Comparison of ENCODE assay signal across 19 cellular contexts in genomic region chr20:35359335-35359997, GRCh38. TPM values are rescaled to one million over a fixed set of nuclear protein-coding genes. Genes with fewer than 3 reads are reported as not detected.
DNase-seq lines count a peak whose midpoint lies in the region; ATAC-seq, FAIRE-seq and TF ChIP-seq lines count a peak whose summit lies in the region.
"Had no signal": no experiment of that assay in that cellular context is flagged by ENCODE, and none has a peak within 500 bp of the region (broad histone marks: within the 10 kb centered on the region; RNA-seq: fewer than 3 reads in every experiment).

No MANE protein-coding gene starts in this region.

- H3K36me3 ChIP-seq in astrocyte (ENCODE audit: insufficient read depth, low read length) (peaks cover 12% of the 10 kb centered on the region), mucosa of descending colon (ENCODE audit: low read depth) (no peaks in the 10 kb centered on the region), suprapubic skin (peaks cover 30% of the 10 kb centered on the region)

- no peak overlapping the region for H3K4me2 ChIP-seq in astrocyte (ENCODE audit: low read length)

- H3K9me3 Mint-ChIP-seq in astrocyte (ENCODE audit: unreplicated experiment) (no peaks in the 10 kb centered on the region), osteocyte (ENCODE audit: unreplicated experiment) (no peaks in the 10 kb centered on the region)
- H3K9me3 Mint-ChIP-seq: CD4-positive, alpha-beta T cell; HFFc6; memory B cell; neural crest cell; stimulated activated naive B cell treated with anti-CD40 and anti-IgM and Interleukin-4, amounts not matched to agents 10 μg/mL and 1 μg/mL and 100 μg/mL, for 72 hours; T-helper 2 cell treated with Interferon-gamma antibody and Interleukin-4, amounts not matched to agents 5 μg/mL and 100 μg/mL, for 36 hours had no signal

- no peak overlapping the region for H3K4me3 Mint-ChIP-seq in astrocyte (ENCODE audit: unreplicated experiment)
- no peak overlapping the region for H3K4me3 Mint-ChIP-seq in osteocyte (ENCODE audit: unreplicated experiment)
- H3K4me3 Mint-ChIP-seq: CD4-positive, alpha-beta T cell; HFFc6; memory B cell; neural crest cell; stimulated activated naive B cell treated with anti-CD40 and anti-IgM and Interleukin-4, amounts not matched to agents 10 μg/mL and 1 μg/mL and 100 μg/mL, for 72 hours; T-helper 2 cell treated with Interferon-gamma antibody and Interleukin-4, amounts not matched to agents 5 μg/mL and 100 μg/mL, for 36 hours had no signal

- peaks cover 15% of the 10 kb centered on the region for H3K79me2 ChIP-seq in astrocyte (ENCODE audit: insufficient read depth, low read length)

- intact Hi-C loops in mucosa of descending colon (cut with DNase I, micrococcal nuclease): no loop called here

- H3K27me3 Mint-ChIP-seq in astrocyte (ENCODE audit: low read depth, unreplicated experiment): no peaks in the 10 kb centered on the region
- H3K27me3 Mint-ChIP-seq in osteocyte (ENCODE audit: unreplicated experiment): no peaks in the 10 kb centered on the region
- H3K27me3 Mint-ChIP-seq: CD4-positive, alpha-beta T cell; memory B cell; stimulated activated naive B cell treated with anti-CD40 and anti-IgM and Interleukin-4, amounts not matched to agents 10 μg/mL and 1 μg/mL and 100 μg/mL, for 72 hours had no signal

- H3K27ac Mint-ChIP-seq in astrocyte (ENCODE audit: unreplicated experiment) (peak overlapping the region; percentile 63), osteocyte (ENCODE audit: unreplicated experiment) (no peak overlapping the region)
- H3K27ac Mint-ChIP-seq: CD4-positive, alpha-beta T cell; HFFc6; memory B cell; T-helper 2 cell treated with Interferon-gamma antibody and Interleukin-4, amounts not matched to agents 5 μg/mL and 100 μg/mL, for 36 hours had no signal

- no peak for TF ChIP-seq EP300 in suprapubic skin (IDR thresholded peaks at IDR 0.05)

- FAIRE-seq in astrocyte (lab: Jason Lieb, UNC): no peak
- FAIRE-seq: endothelial cell of umbilical vein, urothelium cell line had no signal

- H3K4me3 ChIP-seq in astrocyte (ENCODE audit: insufficient read depth, low read depth, low read length) (no peak overlapping the region), mucosa of descending colon (no peak overlapping the region), suprapubic skin (no peak overlapping the region)
- H3K4me3 ChIP-seq: SJSA1 had no signal

- H3K36me3 Mint-ChIP-seq in astrocyte (ENCODE audit: low read depth, unreplicated experiment) (peaks cover 7% of the 10 kb centered on the region), osteocyte (ENCODE audit: unreplicated experiment) (peaks cover 28% of the 10 kb centered on the region)

- H2AFZ ChIP-seq in astrocyte (ENCODE audit: low read depth, low read length): no peak overlapping the region

- H3K9ac ChIP-seq in astrocyte (ENCODE audit: low read length): no peak overlapping the region

- H3K9me3 ChIP-seq in astrocyte (ENCODE audit: insufficient read depth, low read depth, low read length): no peaks in the 10 kb centered on the region
- no peaks in the 10 kb centered on the region for H3K9me3 ChIP-seq in mucosa of descending colon
- no peaks in the 10 kb centered on the region for H3K9me3 ChIP-seq in suprapubic skin
- H3K9me3 ChIP-seq: SJSA1 had no signal

- 49% methylated on average over 3 of the region's 3 CpGs for WGBS in suprapubic skin

- TF ChIP-seq CTCF in astrocyte (IDR thresholded peaks at IDR 0.05; ENCODE audit: insufficient read depth, low read depth, low read length) (no peak), mucosa of descending colon (IDR thresholded peaks at IDR 0.05) (no peak), suprapubic skin (IDR thresholded peaks at IDR 0.05) (no peak), osteocyte (IDR thresholded peaks at IDR 0.05) (no peak)

- H3K4me1 ChIP-seq in astrocyte (ENCODE audit: insufficient read depth, low read length) (peaks cover 10% of the 10 kb centered on the region), mucosa of descending colon (ENCODE audit: low read depth) (peaks cover 7% of the 10 kb centered on the region), suprapubic skin (peaks cover 6% of the 10 kb centered on the region)

- H4K20me1 ChIP-seq in astrocyte (ENCODE audit: insufficient read depth, low read length): peaks cover 3% of the 10 kb centered on the region

- peak; percentile 61 for ATAC-seq in mucosa of descending colon
- ATAC-seq: stimulated activated naive B cell treated with anti-CD40 and anti-IgM and Interleukin-4, amounts not matched to agents 10 μg/mL and 1 μg/mL and 100 μg/mL, for 72 hours had no signal

- H3K4me1 Mint-ChIP-seq in astrocyte (ENCODE audit: low read depth, unreplicated experiment): peaks cover 48% of the 10 kb centered on the region
- H3K4me1 Mint-ChIP-seq in osteocyte (ENCODE audit: unreplicated experiment): peaks cover 26% of the 10 kb centered on the region
- H3K4me1 Mint-ChIP-seq: memory B cell; stimulated activated naive B cell treated with anti-CD40 and anti-IgM and Interleukin-4, amounts not matched to agents 10 μg/mL and 1 μg/mL and 100 μg/mL, for 72 hours had no signal

- DNase-seq in NCI-H82 (lab: John Stamatoyannopoulos, UW) (peak; percentile 12), NCI-H82 treated with DMSO at 0.1 percent for 48 hours (lab: John Stamatoyannopoulos, UW; ENCODE audit: unreplicated experiment) (no peak), astrocyte (ENCODE audit: low read depth) (no peak), mucosa of descending colon (no peak), suprapubic skin (ENCODE audit: low spot score in 2 of 2) (no peak), epidermal melanocyte (ENCODE audit: insufficient read length, low spot score) (no peak), osteocyte (ENCODE audit: extremely low spot score, unreplicated experiment) (no peak), HK-2 (ENCODE audit: unreplicated experiment) (no peak)
- DNase-seq: ACHN; activated CD4-positive, CD25-positive, alpha-beta regulatory T cell treated with anti-CD3 and anti-CD28 coated beads, Interleukin-2, amount 50 U/mL, for 72 hours; CD4-positive, alpha-beta T cell; HFFc6; stimulated activated naive B cell treated with anti-CD40 and anti-IgM and Interleukin-4, amounts not matched to agents 10 μg/mL and 1 μg/mL and 100 μg/mL, for 72 hours had no signal

- TF ChIP-seq POLR2A in suprapubic skin (IDR thresholded peaks at IDR 0.05): no peak

- H3K27me3 ChIP-seq in astrocyte (ENCODE audit: insufficient read depth, low read length) (no peaks in the 10 kb centered on the region), suprapubic skin (no peaks in the 10 kb centered on the region)
- H3K27me3 ChIP-seq: SJSA1 had no signal

- H3K27ac ChIP-seq in astrocyte (ENCODE audit: low read depth, low read length) (no peak overlapping the region), suprapubic skin (peak overlapping the region; percentile 25)
- H3K27ac ChIP-seq: SJSA1 had no signal

RNA-seq across cellular contexts. Expression of gene UQCC1, which starts 52.3 kb away (rescaled TPM):
- total RNA-seq in astrocyte (44.5 and 49.0 TPM in 2 replicates), mucosa of descending colon (10 to 100 TPM; 43.7 to 88.4 (median 67.9) TPM), suprapubic skin (10 to 100 TPM; 22.5 to 85.7 (median 32.1) TPM), osteocyte (41.1 and 42.2 TPM in 2 replicates)
